Comparison of ENCODE assay signal across 8 cellular contexts in genomic region chr11:8688414-8689362, GRCh38. TPM values are rescaled to one million over a fixed set of nuclear protein-coding genes. Genes with fewer than 3 reads are reported as not detected.
A peak's percentile ranks its signal among the peaks of the same experiment; 100 is the strongest.
DNase-seq lines count a peak whose midpoint lies in the region; ATAC-seq and TF ChIP-seq lines count a peak whose summit lies in the region.

No MANE protein-coding gene starts in this region.

- CTCF ChIA-PET in naive thymus-derived CD4-positive, alpha-beta T cell (lab: Charles Lee): no interaction called here

- H3K27me3 Mint-ChIP-seq in activated T-helper 1 cell treated with anti-CD3 and anti-CD28 coated beads, Interleukin-12 subunit alpha, Interleukin-12 subunit beta, Interleukin-2, Interleukin-4 antibody, amounts not matched to agents 30 ng/mL and 10 ng/mL and 1 ng/mL, durations not matched to agents 14 hours and 24 hours and 36 hours (ENCODE audit: insufficient read depth): no peaks in the 10 kb centered on the region
- H3K27me3 Mint-ChIP-seq in naive thymus-derived CD4-positive, alpha-beta T cell: no peaks in the 10 kb centered on the region
- no peaks in the 10 kb centered on the region for H3K27me3 Mint-ChIP-seq in stimulated activated memory B cell treated with anti-CD40 and anti-IgM and Interleukin-4, amounts not matched to agents 10 μg/mL and 1 μg/mL and 100 μg/mL, for 72 hours

- peak overlapping the region; percentile 69 for H3K4me2 ChIP-seq in DND-41 (ENCODE audit: insufficient read depth, low read length)
- H3K4me2 ChIP-seq in KMS-11: peak overlapping the region; percentile 70

- H3K27ac ChIP-seq in DND-41 (ENCODE audit: low read length): peak overlapping the region; percentile 83
- H3K27ac ChIP-seq in KMS-11: peak overlapping the region; percentile 89
- H3K27ac ChIP-seq in Peyer's patch: peak overlapping the region; percentile 78 to 93 (median 86)
- H3K27ac ChIP-seq in naive thymus-derived CD4-positive, alpha-beta T cell (ENCODE audit: low read depth, low read length): peak overlapping the region; percentile 85

- POLR2A ChIA-PET in naive thymus-derived CD4-positive, alpha-beta T cell (lab: Charles Lee): interaction anchor here (0.5 to 1.5 kb wide), 8 partner anchors 14 to 772 kb away, joined by 3 to 5 read pairs (median 4); partner anchors contain the start of genes EIF3F, TMEM9B and ZNF143

- peaks cover 19% of the 10 kb centered on the region for H4K20me1 ChIP-seq in DND-41 (ENCODE audit: insufficient read depth, low read length)
- no peaks in the 10 kb centered on the region for H4K20me1 ChIP-seq in KMS-11 (ENCODE audit: insufficient read depth)

- intact Hi-C loops in activated T-helper 1 cell treated with anti-CD3 and anti-CD28 coated beads, Interleukin-12 subunit alpha, Interleukin-12 subunit beta, Interleukin-2, Interleukin-4 antibody, amounts not matched to agents 30 ng/mL and 10 ng/mL and 1 ng/mL, durations not matched to agents 14 hours and 24 hours and 36 hours (cut with micrococcal nuclease): loop anchor here (1.0 to 10.0 kb wide), 10 partner anchors 152 to 1766 kb away; partner anchors contain the start of genes ADM, AKIP1, AMPD3 and EIF3F
- intact Hi-C loops in naive thymus-derived CD4-positive, alpha-beta T cell (cut with micrococcal nuclease): loop anchor here (1.0 to 10.0 kb wide), 9 partner anchors 226 to 1769 kb away; partner anchors contain the start of genes AMPD3 (in 2 of the 2), ADM (in 1 of the 2), NRIP3 (in 1 of the 2) and TMEM41B (in 1 of the 2)

- H3K4me1 Mint-ChIP-seq in activated T-helper 1 cell treated with anti-CD3 and anti-CD28 coated beads, Interleukin-12 subunit alpha, Interleukin-12 subunit beta, Interleukin-2, Interleukin-4 antibody, amounts not matched to agents 30 ng/mL and 10 ng/mL and 1 ng/mL, durations not matched to agents 14 hours and 24 hours and 36 hours (ENCODE audit: low read depth): peaks cover 60% of the 10 kb centered on the region
- H3K4me1 Mint-ChIP-seq in naive thymus-derived CD4-positive, alpha-beta T cell: peaks cover 20 to 63% (median 45%) of the 10 kb centered on the region in 7 donors
- peaks cover 41% of the 10 kb centered on the region for H3K4me1 Mint-ChIP-seq in stimulated activated memory B cell treated with anti-CD40 and anti-IgM and Interleukin-4, amounts not matched to agents 10 μg/mL and 1 μg/mL and 100 μg/mL, for 72 hours

- H3K36me3 Mint-ChIP-seq in activated T-helper 1 cell treated with anti-CD3 and anti-CD28 coated beads, Interleukin-12 subunit alpha, Interleukin-12 subunit beta, Interleukin-2, Interleukin-4 antibody, amounts not matched to agents 30 ng/mL and 10 ng/mL and 1 ng/mL, durations not matched to agents 14 hours and 24 hours and 36 hours (ENCODE audit: low read depth): peaks cover 65% of the 10 kb centered on the region
- peaks cover 0 to 39% (median 18%) of the 10 kb centered on the region in 5 donors for H3K36me3 Mint-ChIP-seq in naive thymus-derived CD4-positive, alpha-beta T cell
- H3K36me3 Mint-ChIP-seq in stimulated activated memory B cell treated with anti-CD40 and anti-IgM and Interleukin-4, amounts not matched to agents 10 μg/mL and 1 μg/mL and 100 μg/mL, for 72 hours: peaks cover 52% of the 10 kb centered on the region

- DNase-seq in DND-41: peak; percentile 86
- peak; percentile 89 to 96 (median 95) for DNase-seq in Peyer's patch
- peak; percentile 82 for DNase-seq in activated T-helper 1 cell treated with anti-CD3 and anti-CD28 coated beads, Interleukin-12 subunit alpha, Interleukin-12 subunit beta, Interleukin-2, Interleukin-4 antibody, amounts not matched to agents 30 ng/mL and 10 ng/mL and 1 ng/mL, durations not matched to agents 14 hours and 24 hours and 36 hours (ENCODE audit: low spot score)
- peak; percentile 95 for DNase-seq in fibroblast of gingiva (ENCODE audit: low read depth)
- peak; percentile 50 to 86 (median 61) for DNase-seq in naive thymus-derived CD4-positive, alpha-beta T cell

- peak overlapping the region; percentile 91 for H3K27ac Mint-ChIP-seq in activated T-helper 1 cell treated with anti-CD3 and anti-CD28 coated beads, Interleukin-12 subunit alpha, Interleukin-12 subunit beta, Interleukin-2, Interleukin-4 antibody, amounts not matched to agents 30 ng/mL and 10 ng/mL and 1 ng/mL, durations not matched to agents 14 hours and 24 hours and 36 hours
- peak overlapping the region; percentile 90 to 99 (median 96) for H3K27ac Mint-ChIP-seq in naive thymus-derived CD4-positive, alpha-beta T cell
- peak overlapping the region; percentile 85 for H3K27ac Mint-ChIP-seq in stimulated activated memory B cell treated with anti-CD40 and anti-IgM and Interleukin-4, amounts not matched to agents 10 μg/mL and 1 μg/mL and 100 μg/mL, for 72 hours

- H3K4me3 Mint-ChIP-seq in activated T-helper 1 cell treated with anti-CD3 and anti-CD28 coated beads, Interleukin-12 subunit alpha, Interleukin-12 subunit beta, Interleukin-2, Interleukin-4 antibody, amounts not matched to agents 30 ng/mL and 10 ng/mL and 1 ng/mL, durations not matched to agents 14 hours and 24 hours and 36 hours: peak overlapping the region; percentile 94
- peak overlapping the region; percentile 89 to 99 (median 96) for H3K4me3 Mint-ChIP-seq in naive thymus-derived CD4-positive, alpha-beta T cell
- peak overlapping the region; percentile 93 for H3K4me3 Mint-ChIP-seq in stimulated activated memory B cell treated with anti-CD40 and anti-IgM and Interleukin-4, amounts not matched to agents 10 μg/mL and 1 μg/mL and 100 μg/mL, for 72 hours

- H3K4me1 ChIP-seq in DND-41 (ENCODE audit: insufficient read depth, low read length) (peaks cover 64% of the 10 kb centered on the region), KMS-11 (ENCODE audit: low read depth, poor library complexity, severe bottlenecking) (peaks cover 44% of the 10 kb centered on the region), Peyer's patch (peaks cover 0 to 34% (median 10%) of the 10 kb centered on the region in 4 donors)
- H3K4me1 ChIP-seq in naive thymus-derived CD4-positive, alpha-beta T cell (ENCODE audit: control insufficient read depth in 2 of 2, insufficient read depth in 2 of 2, low read length in 2 of 2): peaks cover 15 to 17% of the 10 kb centered on the region in 2 donors

- ATAC-seq in DND-41 (ENCODE audit: insufficient read depth, low read depth) (peak; percentile 88), GM21737 (IDR thresholded peaks at IDR 0.05; ENCODE audit: unreplicated experiment) (peak; percentile 93)
- ATAC-seq in naive thymus-derived CD4-positive, alpha-beta T cell: peak; percentile 92
- peak; percentile 97 for ATAC-seq in stimulated activated memory B cell treated with anti-CD40 and anti-IgM and Interleukin-4, amounts not matched to agents 10 μg/mL and 1 μg/mL and 100 μg/mL, for 72 hours

- peaks cover 66% of the 10 kb centered on the region for H3K79me2 ChIP-seq in DND-41 (ENCODE audit: insufficient read depth, low read length)
- peaks cover 23% of the 10 kb centered on the region for H3K79me2 ChIP-seq in KMS-11 (ENCODE audit: insufficient read depth, low read depth)

- H3K36me3 ChIP-seq in DND-41 (ENCODE audit: insufficient read depth, low read length) (peaks cover 38% of the 10 kb centered on the region), KMS-11 (ENCODE audit: insufficient read depth) (peaks cover 18% of the 10 kb centered on the region; the same call in 1 of the 2 replicates), Peyer's patch (peaks cover 0 to 51% (median 0%) of the 10 kb centered on the region in 3 donors)
- peaks cover 11 to 27% (median 14%) of the 10 kb centered on the region in 3 experiments for H3K36me3 ChIP-seq in naive thymus-derived CD4-positive, alpha-beta T cell (ENCODE audit: control insufficient read depth in 2 of 3, insufficient read depth in 3 of 3, low read length in 3 of 3)

- H3K9me3 Mint-ChIP-seq in activated T-helper 1 cell treated with anti-CD3 and anti-CD28 coated beads, Interleukin-12 subunit alpha, Interleukin-12 subunit beta, Interleukin-2, Interleukin-4 antibody, amounts not matched to agents 30 ng/mL and 10 ng/mL and 1 ng/mL, durations not matched to agents 14 hours and 24 hours and 36 hours: no peaks in the 10 kb centered on the region
- H3K9me3 Mint-ChIP-seq in naive thymus-derived CD4-positive, alpha-beta T cell: no peaks in the 10 kb centered on the region
- no peaks in the 10 kb centered on the region for H3K9me3 Mint-ChIP-seq in stimulated activated memory B cell treated with anti-CD40 and anti-IgM and Interleukin-4, amounts not matched to agents 10 μg/mL and 1 μg/mL and 100 μg/mL, for 72 hours

- H3K9ac ChIP-seq in DND-41 (ENCODE audit: low read depth, low read length): peak overlapping the region; percentile 66
- peak overlapping the region; percentile 57; the same call in 1 of the 2 replicates for H3K9ac ChIP-seq in KMS-11

- H2AFZ ChIP-seq in DND-41 (ENCODE audit: low read depth, low read length) (peak overlapping the region; percentile 65), KMS-11 (ENCODE audit: low read depth) (peak overlapping the region; percentile 43)

- H3K9me3 ChIP-seq in DND-41 (ENCODE audit: insufficient read depth, low read length, severe bottlenecking) (no peaks in the 10 kb centered on the region), Peyer's patch (no peaks in the 10 kb centered on the region)
- no peaks in the 10 kb centered on the region for H3K9me3 ChIP-seq in naive thymus-derived CD4-positive, alpha-beta T cell (ENCODE audit: control insufficient read depth in 2 of 3, low read length in 3 of 3)

- H3K27me3 ChIP-seq in DND-41 (ENCODE audit: insufficient read depth, low read length, poor library complexity) (no peaks in the 10 kb centered on the region), KMS-11 (ENCODE audit: insufficient read depth, low read depth) (no peaks in the 10 kb centered on the region), Peyer's patch (no peaks in the 10 kb centered on the region)
- no peaks in the 10 kb centered on the region for H3K27me3 ChIP-seq in naive thymus-derived CD4-positive, alpha-beta T cell (ENCODE audit: control insufficient read depth in 2 of 2, insufficient read depth in 2 of 2, low read length in 2 of 2)

- H3K4me3 ChIP-seq in DND-41 (ENCODE audit: low read depth in 1 of 2, low read length in 2 of 2): peak overlapping the region; percentile 45 to 68
- no peak overlapping the region for H3K4me3 ChIP-seq in KMS-11 (IDR thresholded peaks at IDR 0.05; ENCODE audit: insufficient read depth, low read depth, low read length)
- peak overlapping the region; percentile 53 to 71 (median 63) for H3K4me3 ChIP-seq in Peyer's patch
- peak overlapping the region; percentile 80 for H3K4me3 ChIP-seq in naive thymus-derived CD4-positive, alpha-beta T cell (ENCODE audit: low read length)

- TF ChIP-seq POLR2A in Peyer's patch (IDR thresholded peaks at IDR 0.05): peak; percentile 86 to 91

- TF ChIP-seq CTCF in DND-41 (IDR thresholded peaks at IDR 0.05; ENCODE audit: borderline replicate concordance, extremely low read depth, low read length, poor library complexity, severe bottlenecking) (peak; percentile 16), KMS-11 (conservative IDR thresholded peaks at IDR 0.05; ENCODE audit: low read depth, low read length) (no peak), Peyer's patch (IDR thresholded peaks at IDR 0.05) (peak in 2 of 6 experiments; percentile 36 to 43)

RNA-seq across cellular contexts. Expression of gene RPL27A, which starts 6.1 kb away (rescaled TPM):
- total RNA-seq in Peyer's patch: 100 to 1,000 TPM; 476 to 923 (median 619) TPM
- total RNA-seq in activated T-helper 1 cell treated with anti-CD3 and anti-CD28 coated beads, Interleukin-12 subunit alpha, Interleukin-12 subunit beta, Interleukin-2, Interleukin-4 antibody, amounts not matched to agents 30 ng/mL and 10 ng/mL and 1 ng/mL, durations not matched to agents 14 hours and 24 hours and 36 hours: 679 and 691 TPM in 2 replicates
- 1,000 to 10,000 TPM in 4 of 5 experiments, 100 to 1,000 TPM in 1; 758 to 2,116 (median 1,670) TPM for total RNA-seq in naive thymus-derived CD4-positive, alpha-beta T cell
- polyA plus RNA-seq in naive thymus-derived CD4-positive, alpha-beta T cell: 1,000 to 10,000 TPM; 4,766 to 4,835 TPM

RNA-seq across cellular contexts. Expression of gene TRIM66, which starts 6.2 kb away (rescaled TPM):
- 10 to 100 TPM; 12.1 to 34.2 (median 19.8) TPM for total RNA-seq in Peyer's patch
- total RNA-seq in activated T-helper 1 cell treated with anti-CD3 and anti-CD28 coated beads, Interleukin-12 subunit alpha, Interleukin-12 subunit beta, Interleukin-2, Interleukin-4 antibody, amounts not matched to agents 30 ng/mL and 10 ng/mL and 1 ng/mL, durations not matched to agents 14 hours and 24 hours and 36 hours: 11.7 and 14.2 TPM in 2 replicates
- total RNA-seq in naive thymus-derived CD4-positive, alpha-beta T cell: 10 to 100 TPM; 16.0 to 37.6 (median 24.2) TPM
- under 1 TPM; 0.32 to 0.85 TPM for polyA plus RNA-seq in naive thymus-derived CD4-positive, alpha-beta T cell
